Comparison of ENCODE assay signal across 20 cellular contexts in the genomic region with DNA sequence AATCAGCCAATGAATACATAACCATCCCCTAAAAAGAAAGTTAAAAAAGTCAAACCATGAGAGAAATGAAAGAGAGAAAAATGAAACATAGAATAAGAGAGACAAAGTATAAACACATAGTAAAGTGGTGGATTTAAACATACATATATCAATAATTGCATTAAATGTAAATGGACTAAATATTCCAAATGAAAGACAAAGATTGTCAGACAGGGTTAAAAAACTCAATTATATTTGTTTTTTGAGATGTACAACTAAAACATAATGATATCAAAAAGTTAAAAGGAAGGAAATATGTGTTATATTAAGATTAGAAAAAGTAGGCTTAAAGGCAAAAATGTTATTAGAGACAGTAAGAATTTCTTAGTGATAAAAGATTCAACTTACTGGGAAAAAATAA.
DNase-seq lines count a peak whose midpoint lies in the region; FAIRE-seq and TF ChIP-seq lines count a peak whose summit lies in the region.
"Had no signal": no experiment of that assay in that cellular context is flagged by ENCODE, and none has a peak within 500 bp of the region (broad histone marks: within the 10 kb centered on the region; RNA-seq: fewer than 3 reads in every experiment).

No MANE protein-coding gene starts in this region.

- no peaks in the 10 kb centered on the region for H3K36me3 ChIP-seq in kidney (ENCODE audit: control insufficient read depth in 1 of 2, insufficient read depth in 2 of 2, low read length in 2 of 2)
- H3K36me3 ChIP-seq: BLaER1 had no signal

- peaks cover 4 to 7% of the 10 kb centered on the region in 2 donors for H3K9me3 ChIP-seq in kidney (ENCODE audit: control insufficient read depth in 1 of 2, low read length in 2 of 2)
- H3K9me3 ChIP-seq: Caco-2 had no signal

- no peak for DNase-seq in GM19239 (ENCODE audit: insufficient read length, low spot score)
- no peak for DNase-seq in frontal cortex (ENCODE audit: low spot score in 2 of 2)
- no peak for DNase-seq in kidney
- no peak for DNase-seq in DMS53 treated with DMSO at 0.1 percent for 48 hours (lab: John Stamatoyannopoulos, UW; ENCODE audit: unreplicated experiment)
- no peak for DNase-seq in activated CD4-positive, alpha-beta T cell treated with anti-CD3 and anti-CD28 coated beads for 4 hours
- no peak for DNase-seq in foreskin melanocyte
- DNase-seq: Caco-2; CD4-positive, CD25-positive, alpha-beta regulatory T cell; CD8-positive, alpha-beta T cell; DMS 273 treated with DMSO at 0.1 percent for 48 hours; DMS79 treated with DMSO at 0.1 percent for 48 hours; GF-D8; GM23248; H7; HCEC 1CT had no signal

- no peak overlapping the region for H3K9ac ChIP-seq in kidney (ENCODE audit: low read length in 2 of 2)
- H3K9ac ChIP-seq: BLaER1, GM23248 had no signal

- FAIRE-seq in GM19239 (lab: Jason Lieb, UNC) (peak; percentile 4), frontal cortex (lab: Jason Lieb, UNC) (peak; percentile 49), kidney (lab: Jason Lieb, UNC) (peak; percentile 38)
- FAIRE-seq: GM12891, GM18507, H1 had no signal

- no peak overlapping the region for H3K27ac ChIP-seq in kidney (ENCODE audit: low read depth in 2 of 2, low read length in 2 of 2)
- H3K27ac ChIP-seq: BLaER1, C4-2B, GM23248 had no signal

- H3K4me1 ChIP-seq in kidney (ENCODE audit: control insufficient read depth in 1 of 2, insufficient read depth in 1 of 2, low read depth in 1 of 2, low read length in 2 of 2) = no peaks in the 10 kb centered on the region
- H3K4me1 ChIP-seq: BLaER1, Caco-2 had no signal

- intact Hi-C loops in kidney (cut with DNase I) = no loop called here

- H3K4me3 ChIP-seq in kidney (ENCODE audit: low read length in 2 of 2) = no peak overlapping the region
- H3K4me3 ChIP-seq: BLaER1, GM23248 had no signal

- TF ChIP-seq CTCF in kidney (IDR thresholded peaks at IDR 0.05; ENCODE audit: borderline replicate concordance, extremely low read depth, insufficient read depth) = no peak
